In genomic region chr19:7870571-7871279, GRCh38 we compare ENCODE assay signal across 1 cellular context.
A peak's percentile ranks its signal among the peaks of the same experiment; 100 is the strongest.
TF ChIP-seq lines count a peak whose summit lies in the region.

No MANE protein-coding gene starts in this region.

TF ChIP-seq in GM12878, 131 proteins besides CTCF, POLR2A, EP300 and RAD21:
- TF ChIP-seq RUNX3 (IDR thresholded peaks at IDR 0.05; ENCODE audit: low read length) (no peak), HDGF (IDR thresholded peaks at IDR 0.05) (peak; percentile 46; the same call in 1 of the 2 replicates), EGR1 (IDR thresholded peaks at IDR 0.05; ENCODE audit: borderline replicate concordance in 1 of 2, low read depth in 2 of 2, low read length in 2 of 2) (no peak)
TF ChIP-seq in GM12878: peak in this region for 1.
